Comparison of ENCODE assay signal across 1 cellular context in genomic region chr7:82723411-82723810, GRCh38.
TF ChIP-seq lines count a peak whose summit lies in the region.

No MANE protein-coding gene starts in this region.

TF ChIP-seq in H1, 55 proteins besides CTCF, POLR2A, EP300 and RAD21 (continued from another document):
- no peak for TF ChIP-seq ATF2 (IDR thresholded peaks at IDR 0.05; ENCODE audit: low read length)
- no peak for TF ChIP-seq SUZ12 (IDR thresholded peaks at IDR 0.05; ENCODE audit: low read length)
- no peak for TF ChIP-seq RXRA (IDR thresholded peaks at IDR 0.05; ENCODE audit: insufficient read depth, low read depth, low read length)
- TF ChIP-seq GABPA (IDR thresholded peaks at IDR 0.05; ENCODE audit: borderline replicate concordance, insufficient read depth, low read length) = no peak
- TF ChIP-seq YY1 (IDR thresholded peaks at IDR 0.05; ENCODE audit: low read depth, low read length) = no peak
